In the genomic region with DNA sequence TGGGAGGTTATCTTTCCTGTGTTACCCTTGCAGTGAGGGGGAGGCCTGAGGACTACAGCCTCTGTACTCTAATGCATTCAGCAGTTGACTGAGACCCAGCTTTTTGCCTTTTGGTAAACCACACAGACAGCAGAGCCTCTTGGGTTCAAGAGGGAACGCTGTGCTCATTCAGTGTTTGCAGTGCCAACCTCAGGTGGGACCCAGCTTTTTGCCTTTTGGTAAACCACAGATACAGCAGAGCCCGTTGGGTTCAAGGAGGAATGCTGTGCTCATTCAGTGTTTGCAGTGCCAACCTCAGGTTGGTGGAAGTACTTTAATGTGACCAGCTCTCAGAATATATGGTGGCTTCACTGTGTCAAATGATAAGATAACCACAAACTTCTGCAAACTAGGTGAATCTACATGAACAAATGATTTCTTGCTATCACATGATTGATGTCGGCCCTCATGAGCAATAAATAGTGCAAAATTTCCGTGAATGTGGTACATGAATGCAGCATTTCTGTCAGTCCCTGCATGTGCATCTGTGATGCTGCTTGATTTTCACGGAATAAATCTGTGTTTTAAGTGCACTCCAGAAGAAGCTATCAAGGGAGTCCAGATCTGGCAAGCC, we compare ENCODE assay signal across 8 cellular contexts. TPM values are rescaled to one million over a fixed set of nuclear protein-coding genes. Genes with fewer than 3 reads are reported as not detected.
DNase-seq lines count a peak whose midpoint lies in the region; ATAC-seq and TF ChIP-seq lines count a peak whose summit lies in the region.

No MANE protein-coding gene starts in this region.

- H3K9me3 ChIP-seq in CD4-positive, CD25-positive, alpha-beta regulatory T cell (ENCODE audit: control insufficient read depth in 2 of 2, low read length in 2 of 2) = no peaks in the 10 kb centered on the region
- no peaks in the 10 kb centered on the region for H3K9me3 ChIP-seq in lower lobe of right lung

- H3K36me3 Mint-ChIP-seq in CD4-positive, CD25-positive, alpha-beta regulatory T cell = peaks cover 5% of the 10 kb centered on the region

- H3K27me3 ChIP-seq in CD4-positive, CD25-positive, alpha-beta regulatory T cell (ENCODE audit: control insufficient read depth, insufficient read depth, low read length) = no peaks in the 10 kb centered on the region
- no peaks in the 10 kb centered on the region for H3K27me3 ChIP-seq in lower lobe of right lung (ENCODE audit: low read depth)

- H3K27ac Mint-ChIP-seq in CD4-positive, CD25-positive, alpha-beta regulatory T cell = peak overlapping the region; percentile 92 to 96 (median 95)

- peaks cover 0 to 1% (median 0%) of the 10 kb centered on the region in 7 donors for H3K9me3 Mint-ChIP-seq in CD4-positive, CD25-positive, alpha-beta regulatory T cell

- peaks cover 17 to 72% (median 59%) of the 10 kb centered on the region in 4 donors for H3K4me1 Mint-ChIP-seq in CD4-positive, CD25-positive, alpha-beta regulatory T cell

- H3K36me3 ChIP-seq in CD4-positive, CD25-positive, alpha-beta regulatory T cell (ENCODE audit: control insufficient read depth, insufficient read depth, low read length) = no peaks in the 10 kb centered on the region
- H3K36me3 ChIP-seq in lower lobe of right lung = no peaks in the 10 kb centered on the region

- ATAC-seq in CD4-positive, CD25-positive, alpha-beta regulatory T cell (ENCODE audit: low read depth in 2 of 2) = peak in 1 of 2 donors; percentile 39
- ATAC-seq in GM21619 (IDR thresholded peaks at IDR 0.05; ENCODE audit: unreplicated experiment) (peak; percentile 21), lower lobe of right lung (peak; percentile 1 to 13), omental fat pad (ENCODE audit: low FRiP score) (no peak)

- TF ChIP-seq CTCF in lower lobe of right lung (IDR thresholded peaks at IDR 0.05) = no peak
- no peak for TF ChIP-seq CTCF in omental fat pad (IDR thresholded peaks at IDR 0.05)

- peak overlapping the region; percentile 88 to 95 (median 92) for H3K4me3 Mint-ChIP-seq in CD4-positive, CD25-positive, alpha-beta regulatory T cell

- H3K27ac ChIP-seq in CD4-positive, CD25-positive, alpha-beta regulatory T cell (ENCODE audit: insufficient read depth, low read length, poor library complexity, severe bottlenecking) = peak overlapping the region; percentile 93
- H3K27ac ChIP-seq in lower lobe of right lung = peak overlapping the region; percentile 89

- peaks cover 61% of the 10 kb centered on the region for H3K4me1 ChIP-seq in CD4-positive, CD25-positive, alpha-beta regulatory T cell (ENCODE audit: control insufficient read depth, insufficient read depth, low read length, poor library complexity, severe bottlenecking)
- H3K4me1 ChIP-seq in lower lobe of right lung = peaks cover 28% of the 10 kb centered on the region

- DNase-seq in CD4-positive, CD25-positive, alpha-beta regulatory T cell = no peak
- DNase-seq in RPMI8226 = peak; percentile 82
- DNase-seq in lower lobe of right lung = no peak
- DNase-seq in OCI-M2 (lab: John Stamatoyannopoulos, UW; ENCODE audit: unreplicated experiment) = no peak
- no peak for DNase-seq in NCI-H69 (lab: John Stamatoyannopoulos, UW)
- DNase-seq in amniotic stem cell (lab: John Stamatoyannopoulos, UW) = no peak
- no peak for DNase-seq in omental fat pad (ENCODE audit: low spot score)

- H3K27me3 Mint-ChIP-seq in CD4-positive, CD25-positive, alpha-beta regulatory T cell = peaks cover 5% of the 10 kb centered on the region

- peak overlapping the region; percentile 94 for H3K4me3 ChIP-seq in CD4-positive, CD25-positive, alpha-beta regulatory T cell (ENCODE audit: low read depth, low read length)
- H3K4me3 ChIP-seq in lower lobe of right lung = peak overlapping the region; percentile 70

- intact Hi-C loops in lower lobe of right lung (cut with DNase I) = no loop called here

RNA-seq across cellular contexts. Expression of a gene that starts 1.7 kb away (rescaled TPM):
- total RNA-seq in CD4-positive, CD25-positive, alpha-beta regulatory T cell = 214 TPM
- 10 to 100 TPM; 53.9 to 70.2 (median 59.2) TPM for polyA plus RNA-seq in CD4-positive, CD25-positive, alpha-beta regulatory T cell
- total RNA-seq in lower lobe of right lung (42.0 TPM), omental fat pad (10 to 100 TPM; 22.6 to 63.9 (median 28.3) TPM)
